8 cellular contexts compared by ENCODE assay signal in genomic region chr17:43338886-43339516, GRCh38. TPM values are rescaled to one million over a fixed set of nuclear protein-coding genes. Genes with fewer than 3 reads are reported as not detected.
DNase-seq lines count a peak whose midpoint lies in the region; ATAC-seq, FAIRE-seq and TF ChIP-seq lines count a peak whose summit lies in the region.

No MANE protein-coding gene starts in this region.

- ATAC-seq in activated CD8-positive, alpha-beta T cell treated with anti-CD3 and anti-CD28 coated beads, Interleukin-2, amount 10 ng/mL, durations not matched to agents 7 days and 5 days: no peak
- ATAC-seq in natural killer cell (peak in 2 of 3 donors; percentile 43 to 49), GM21786 (IDR thresholded peaks at IDR 0.05; ENCODE audit: unreplicated experiment) (no peak)

- in situ Hi-C loops in GM13977 (cut with MboI; ENCODE audit: low pct_unique_long_range_greater_than_20kb, low sequenced_read_pairs, unreplicated experiment): no loop called here

- H3K9me3 Mint-ChIP-seq in activated CD8-positive, alpha-beta T cell treated with anti-CD3 and anti-CD28 coated beads, Interleukin-2, amount 10 ng/mL, durations not matched to agents 7 days and 5 days (ENCODE audit: insufficient read depth): no peaks in the 10 kb centered on the region
- H3K9me3 Mint-ChIP-seq in natural killer cell: no peaks in the 10 kb centered on the region

- WGBS in tibial nerve, 2 donors: 55 to 56% methylated on average over 11 of the region's 11 CpGs

- dilution Hi-C loops in endothelial cell of umbilical vein (cut with MboI; ENCODE audit: extremely low pct_ligation_motif_present, low sequenced_read_pairs): no loop called here

- H3K27ac ChIP-seq in endothelial cell of umbilical vein (ENCODE audit: insufficient read depth, low read depth, low read length) (no peak overlapping the region), tibial nerve (no peak overlapping the region)

- no peak overlapping the region for H3K4me2 ChIP-seq in endothelial cell of umbilical vein (ENCODE audit: insufficient read depth, low read length)

- H3K27me3 ChIP-seq in endothelial cell of umbilical vein (ENCODE audit: control insufficient read depth in 2 of 2, insufficient read depth in 2 of 2, low read length in 2 of 2): peaks cover 0 to 7% of the 10 kb centered on the region in 2 experiments
- no peaks in the 10 kb centered on the region for H3K27me3 ChIP-seq in tibial nerve

- H3K36me3 ChIP-seq in endothelial cell of umbilical vein (ENCODE audit: control insufficient read depth in 2 of 2, extremely low read depth in 1 of 2, insufficient read depth in 2 of 2, low read length in 2 of 2): no peaks in the 10 kb centered on the region
- no peaks in the 10 kb centered on the region for H3K36me3 ChIP-seq in tibial nerve

- peaks cover 12% of the 10 kb centered on the region for H3K27me3 Mint-ChIP-seq in activated CD8-positive, alpha-beta T cell treated with anti-CD3 and anti-CD28 coated beads, Interleukin-2, amount 10 ng/mL, durations not matched to agents 7 days and 5 days (ENCODE audit: low read depth)
- H3K27me3 Mint-ChIP-seq in natural killer cell (ENCODE audit: low read depth in 2 of 2): peaks cover 7 to 8% of the 10 kb centered on the region in 2 donors

- intact Hi-C loops in endothelial cell of umbilical vein (cut with micrococcal nuclease): no loop called here
- intact Hi-C loops in natural killer cell (cut with micrococcal nuclease): loop anchor here (5.0 kb wide), 1 partner anchor 127 kb away; the partner anchor contains the start of gene TMEM106A

- POLR2A ChIA-PET in activated CD8-positive, alpha-beta T cell treated with anti-CD3 and anti-CD28 coated beads, Interleukin-2, amount 10 ng/mL, durations not matched to agents 7 days and 5 days (lab: Charles Lee): interaction anchor here (0.6 to 6.2 kb wide), 4 partner anchors 22 to 320 kb away, joined by 3 to 54 read pairs (median 7); no protein-coding TSS in a partner anchor
- POLR2A ChIA-PET in endothelial cell of umbilical vein (lab: Charles Lee): interaction anchor here (1.3 to 3.1 kb wide), 2 partner anchors 22 to 29 kb away, joined by 3 to 8 read pairs; no protein-coding TSS in a partner anchor

- H3K79me2 ChIP-seq in endothelial cell of umbilical vein (ENCODE audit: control insufficient read depth, insufficient read depth, low read length): no peaks in the 10 kb centered on the region

- H3K9me1 ChIP-seq in endothelial cell of umbilical vein (replicated peaks; ENCODE audit: control insufficient read depth, extremely low read depth, insufficient read depth, low read length): no peaks in the 10 kb centered on the region

- TF ChIP-seq POLR2A in endothelial cell of umbilical vein (IDR thresholded peaks at IDR 0.05; ENCODE audit: low read depth, low read length): no peak
- no peak for TF ChIP-seq POLR2A in tibial nerve (IDR thresholded peaks at IDR 0.05)

- no peak overlapping the region for H3K27ac Mint-ChIP-seq in activated CD8-positive, alpha-beta T cell treated with anti-CD3 and anti-CD28 coated beads, Interleukin-2, amount 10 ng/mL, durations not matched to agents 7 days and 5 days
- H3K27ac Mint-ChIP-seq in natural killer cell: peak overlapping the region in 1 of 2 donors; percentile 63

- H3K9me3 ChIP-seq in endothelial cell of umbilical vein (replicated peaks; ENCODE audit: control insufficient read depth, insufficient read depth, low read length) (no peaks in the 10 kb centered on the region), tibial nerve (no peaks in the 10 kb centered on the region)

- H3K4me1 ChIP-seq in endothelial cell of umbilical vein (ENCODE audit: control insufficient read depth, extremely low read depth, insufficient read depth, low read length) (peaks cover 6% of the 10 kb centered on the region), tibial nerve (peaks cover 0 to 28% (median 3%) of the 10 kb centered on the region in 4 donors)

- no peak overlapping the region for H3K4me3 ChIP-seq in endothelial cell of umbilical vein (replicated peaks in 1 of 3; ENCODE audit: insufficient read depth in 1 of 3, low read depth in 1 of 3, low read length in 3 of 3)
- H3K4me3 ChIP-seq in tibial nerve: no peak overlapping the region

- CTCF ChIA-PET in activated CD8-positive, alpha-beta T cell treated with anti-CD3 and anti-CD28 coated beads, Interleukin-2, amount 10 ng/mL, durations not matched to agents 7 days and 5 days (lab: Charles Lee): interaction anchor here (0.7 to 3.4 kb wide), 8 partner anchors 10 to 144 kb away, joined by 4 to 13 read pairs (median 6); partner anchors contain the start of gene DHX8
- CTCF ChIA-PET in endothelial cell of umbilical vein (lab: Charles Lee): interaction anchor here (0.5 to 1.9 kb wide), 10 partner anchors 10 to 332 kb away, joined by 3 to 19 read pairs (median 4); partner anchors contain the start of genes DHX8, IFI35 and RND2

- no peak overlapping the region for H2AFZ ChIP-seq in endothelial cell of umbilical vein (ENCODE audit: low read depth, low read length)

- no peaks in the 10 kb centered on the region for H3K36me3 Mint-ChIP-seq in activated CD8-positive, alpha-beta T cell treated with anti-CD3 and anti-CD28 coated beads, Interleukin-2, amount 10 ng/mL, durations not matched to agents 7 days and 5 days (ENCODE audit: low read depth)
- H3K36me3 Mint-ChIP-seq in natural killer cell: no peaks in the 10 kb centered on the region

- H3K9ac ChIP-seq in endothelial cell of umbilical vein (replicated peaks; ENCODE audit: extremely low read depth, insufficient read depth, low read length): no peak overlapping the region

- H3K4me3 Mint-ChIP-seq in activated CD8-positive, alpha-beta T cell treated with anti-CD3 and anti-CD28 coated beads, Interleukin-2, amount 10 ng/mL, durations not matched to agents 7 days and 5 days: no peak overlapping the region
- H3K4me3 Mint-ChIP-seq in natural killer cell: no peak overlapping the region

- H3K4me1 Mint-ChIP-seq in activated CD8-positive, alpha-beta T cell treated with anti-CD3 and anti-CD28 coated beads, Interleukin-2, amount 10 ng/mL, durations not matched to agents 7 days and 5 days (ENCODE audit: low read depth): peaks cover 15% of the 10 kb centered on the region
- H3K4me1 Mint-ChIP-seq in natural killer cell: peaks cover 14% of the 10 kb centered on the region in 2 donors

- no peaks in the 10 kb centered on the region for H4K20me1 ChIP-seq in endothelial cell of umbilical vein (replicated peaks; ENCODE audit: control insufficient read depth, extremely low read depth, insufficient read depth, low read length)

- peak; percentile 75 for TF ChIP-seq CTCF in GM13977 (IDR thresholded peaks at IDR 0.05; ENCODE audit: extremely low read depth, insufficient read depth, missing control alignments)
- TF ChIP-seq CTCF in endothelial cell of umbilical vein (IDR thresholded peaks at IDR 0.05; ENCODE audit: extremely low read depth in 1 of 2, insufficient read depth in 1 of 2, low read depth in 1 of 2, low read length in 2 of 2): peak; percentile 58 to 84
- TF ChIP-seq CTCF in natural killer cell (IDR thresholded peaks at IDR 0.05): peak; percentile 62
- TF ChIP-seq CTCF in tibial nerve (IDR thresholded peaks at IDR 0.05): peak; percentile 58 to 79 (median 67)

- DNase-seq in A172 (ENCODE audit: low spot score): peak; percentile 77
- no peak for DNase-seq in GM13977 (ENCODE audit: low spot score)
- peak; percentile 70 to 83 for DNase-seq in NCI-H526 (lab: John Stamatoyannopoulos, UW)
- peak; percentile 73 for DNase-seq in activated CD8-positive, alpha-beta T cell treated with anti-CD3 and anti-CD28 coated beads, Interleukin-2, amount 10 ng/mL, durations not matched to agents 7 days and 5 days
- DNase-seq in endothelial cell of umbilical vein (ENCODE audit: low read depth, low spot score): peak; percentile 64
- peak; percentile 56 for DNase-seq in natural killer cell
- DNase-seq in tibial nerve (ENCODE audit: low spot score in 2 of 2): peak; percentile 59 to 79

- no TSS peak for BruUV-seq in endothelial cell of umbilical vein (replicated peaks; lab: Mats Ljungman, UMichigan)

- no peak for TF ChIP-seq EP300 in tibial nerve (IDR thresholded peaks at IDR 0.05)

- peak; percentile 67 for FAIRE-seq in endothelial cell of umbilical vein (lab: Jason Lieb, UNC)

TF ChIP-seq in endothelial cell of umbilical vein, 7 proteins besides CTCF, POLR2A, EP300 and RAD21:
- TF ChIP-seq POLR2AphosphoS5 (IDR thresholded peaks at IDR 0.05; ENCODE audit: insufficient read depth, low read depth, low read length): no peak
- TF ChIP-seq JUN (IDR thresholded peaks at IDR 0.05; ENCODE audit: borderline replicate concordance, insufficient read depth, insufficient read length, low read depth): no peak
- no peak for TF ChIP-seq EZH2 (IDR thresholded peaks at IDR 0.05; ENCODE audit: borderline replicate concordance, low read depth, low read length, severe bottlenecking)
- no peak for TF ChIP-seq FOS (IDR thresholded peaks at IDR 0.05; ENCODE audit: borderline replicate concordance, insufficient read depth, low read length)
TF ChIP-seq in endothelial cell of umbilical vein: peak in this region for 0.

RNA-seq across cellular contexts. Expression of gene ARL4D, which starts 59.8 kb away (rescaled TPM):
- 7.1 and 9.8 TPM in 2 replicates for total RNA-seq in A172 (2014; rRNA removed; shearing (Covaris generic))
- total RNA-seq in activated CD8-positive, alpha-beta T cell treated with anti-CD3 and anti-CD28 coated beads, Interleukin-2, amount 10 ng/mL, durations not matched to agents 7 days and 5 days: 1 to 10 TPM; 2.9 to 4.2 TPM
- total RNA-seq in endothelial cell of umbilical vein: 3.6 and 4.1 TPM in 2 replicates
- polyA plus RNA-seq in endothelial cell of umbilical vein: 3.8 and 5.3 TPM in 2 replicates
- polyA plus RNA-seq in endothelial cell of umbilical vein (2011; cell fraction: cytosol; rRNA removed): 3.0 and 4.6 TPM in 2 replicates
- 1.7 and 1.9 TPM in 2 replicates for polyA plus RNA-seq in endothelial cell of umbilical vein (2011; cell fraction: nucleus; rRNA removed)
- 3.9 and 5.4 TPM in 2 replicates for polyA plus RNA-seq in endothelial cell of umbilical vein (2012)
- polyA minus RNA-seq in endothelial cell of umbilical vein: 2.0 and 2.2 TPM in 2 replicates
- 11.2 TPM for polyA minus RNA-seq in endothelial cell of umbilical vein (2011; cell fraction: cytosol; rRNA and poly(A)+ RNA removed)
- polyA minus RNA-seq in endothelial cell of umbilical vein (2011; cell fraction: nucleus; rRNA and poly(A)+ RNA removed): 1.1 and 1.3 TPM in 2 replicates
- total RNA-seq in natural killer cell: 1 to 10 TPM; 4.1 to 6.9 (median 5.3) TPM
- total RNA-seq in tibial nerve: 10 to 100 TPM; 27.9 to 65.8 (median 53.0) TPM

Comparison
In these comparisons a context has a peak if more than half of its experiments do, and no peak if none do; other contexts are left out.
1. ATAC-seq: peak in natural killer cell (2 of 3); none in activated CD8-positive, alpha-beta T cell treated with anti-CD3 and anti-CD28 coated beads, Interleukin-2, amount 10 ng/mL, durations not matched to agents 7 days and 5 days (single experiment) and GM21786 (single experiment).
2. Peak in every context shown above with its lines, with median percentiles within 50 percentile points of each other: CTCF ChIP-seq.